Comparison of ENCODE assay signal across 1 cellular context in the genomic region with DNA sequence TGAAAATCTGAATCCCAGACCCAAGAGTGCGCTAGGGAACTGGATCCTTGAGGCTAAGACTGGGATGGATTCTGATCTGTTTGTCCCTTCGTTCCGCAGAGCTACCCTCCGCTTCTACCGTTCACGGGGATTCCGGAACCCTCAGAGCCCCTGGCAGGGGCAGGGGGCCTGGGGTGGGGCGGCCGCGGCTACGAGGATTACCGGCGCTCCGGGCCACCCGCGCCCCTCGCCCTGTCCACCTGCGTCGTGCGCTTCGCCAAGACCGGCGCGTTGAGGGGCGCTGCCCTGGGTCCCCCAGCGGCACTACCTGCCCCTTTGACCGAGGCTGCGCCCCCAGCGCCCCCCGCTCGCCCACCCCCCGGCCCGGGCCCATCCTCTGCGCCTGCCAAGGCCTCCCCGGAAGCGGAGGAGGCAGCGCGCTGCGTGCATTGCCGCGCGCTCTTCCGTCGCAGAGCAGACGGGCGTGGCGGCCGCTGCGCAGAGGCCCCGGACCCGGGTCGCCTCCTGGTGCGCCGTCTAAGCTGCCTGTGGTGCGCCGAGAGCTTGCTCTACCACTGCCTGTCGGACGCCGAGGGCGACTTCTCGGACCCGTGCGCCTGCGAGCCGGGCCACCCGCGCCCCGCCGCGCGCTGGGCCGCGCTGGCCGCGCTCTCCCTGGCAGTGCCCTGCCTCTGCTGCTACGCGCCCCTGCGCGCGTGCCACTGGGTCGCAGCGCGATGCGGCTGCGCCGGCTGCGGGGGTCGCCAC.
TF ChIP-seq lines count a peak whose summit lies in the region.

No MANE protein-coding gene starts in this region.

TF ChIP-seq in WTC11, 78 proteins besides CTCF, POLR2A, EP300 and RAD21:
- TF ChIP-seq, protein P1, sequence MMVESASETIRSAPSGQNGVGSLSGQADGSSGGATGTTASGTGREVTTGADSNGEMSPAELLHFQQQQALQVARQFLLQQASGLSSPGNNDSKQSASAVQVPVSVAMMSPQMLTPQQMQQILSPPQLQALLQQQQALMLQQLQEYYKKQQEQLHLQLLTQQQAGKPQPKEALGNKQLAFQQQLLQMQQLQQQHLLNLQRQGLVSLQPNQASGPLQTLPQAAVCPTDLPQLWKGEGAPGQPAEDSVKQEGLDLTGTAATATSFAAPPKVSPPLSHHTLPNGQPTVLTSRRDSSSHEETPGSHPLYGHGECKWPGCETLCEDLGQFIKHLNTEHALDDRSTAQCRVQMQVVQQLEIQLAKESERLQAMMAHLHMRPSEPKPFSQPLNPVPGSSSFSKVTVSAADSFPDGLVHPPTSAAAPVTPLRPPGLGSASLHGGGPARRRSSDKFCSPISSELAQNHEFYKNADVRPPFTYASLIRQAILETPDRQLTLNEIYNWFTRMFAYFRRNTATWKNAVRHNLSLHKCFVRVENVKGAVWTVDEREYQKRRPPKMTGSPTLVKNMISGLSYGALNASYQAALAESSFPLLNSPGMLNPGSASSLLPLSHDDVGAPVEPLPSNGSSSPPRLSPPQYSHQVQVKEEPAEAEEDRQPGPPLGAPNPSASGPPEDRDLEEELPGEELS (CRISPR knock-in tag; IDR thresholded peaks at IDR 0.05), result no peak
TF ChIP-seq in WTC11: peak in this region for 0.
